7 cellular contexts compared by ENCODE assay signal in the genomic region with DNA sequence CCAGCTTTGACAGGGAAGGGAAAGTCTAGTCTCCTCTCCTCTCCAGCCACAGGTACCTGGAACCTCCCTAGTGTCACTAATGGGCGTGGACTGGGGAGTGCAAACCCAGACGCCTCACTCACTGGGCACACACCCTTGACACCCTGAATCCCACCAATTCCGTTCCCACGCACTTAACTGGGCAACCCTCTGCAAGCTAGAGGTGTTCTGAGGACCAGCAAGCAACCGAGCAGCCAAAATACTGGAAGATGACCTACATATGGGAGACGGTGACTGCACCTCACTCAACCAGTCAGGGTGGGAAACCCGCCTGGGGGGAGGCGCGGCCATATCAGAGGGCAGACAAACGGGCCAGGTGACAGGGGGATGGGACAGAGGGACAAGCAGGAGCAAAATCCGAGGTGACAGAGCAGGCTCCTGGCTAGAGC. TPM values are rescaled to one million over a fixed set of nuclear protein-coding genes. Genes with fewer than 3 reads are reported as not detected.
A peak's percentile ranks its signal among the peaks of the same experiment; 100 is the strongest.
DNase-seq lines count a peak whose midpoint lies in the region; ATAC-seq and TF ChIP-seq lines count a peak whose summit lies in the region.

No MANE protein-coding gene starts in this region.

- intact Hi-C loops in activated naive CD4-positive, alpha-beta T cell treated with anti-CD3 and anti-CD28 coated beads for 36 hours (cut with micrococcal nuclease) = loop anchor here (1.0 to 5.0 kb wide), 2 partner anchors 8 to 178 kb away; no protein-coding TSS in a partner anchor
- intact Hi-C loops in stomach (cut with DNase I; ENCODE audit: low total_unique reads) = no loop called here

- no peak for TF ChIP-seq CTCF in stomach (IDR thresholded peaks at IDR 0.05)

- H3K9me3 Mint-ChIP-seq in IgD-negative memory B cell (no peaks in the 10 kb centered on the region), immature natural killer cell (peaks cover 0 to 7% (median 3%) of the 10 kb centered on the region in 6 donors)
- no peaks in the 10 kb centered on the region for H3K9me3 Mint-ChIP-seq in activated naive CD4-positive, alpha-beta T cell treated with anti-CD3 and anti-CD28 coated beads for 36 hours

- no peaks in the 10 kb centered on the region for H3K27me3 ChIP-seq in stomach

- CTCF ChIA-PET in activated naive CD4-positive, alpha-beta T cell treated with anti-CD3 and anti-CD28 coated beads for 36 hours (lab: Charles Lee) = interaction anchor here (1.4 to 2.2 kb wide), 2 partner anchors 17 to 20 kb away, joined by 4 to 5 read pairs; no protein-coding TSS in a partner anchor

- peaks cover 0 to 13% (median 12%) of the 10 kb centered on the region in 4 donors for H3K36me3 ChIP-seq in stomach

- H3K4me3 ChIP-seq in stomach = peak overlapping the region; percentile 73 to 96 (median 85)

- H3K4me1 Mint-ChIP-seq in IgD-negative memory B cell (peaks cover 20 to 24% (median 22%) of the 10 kb centered on the region in 3 donors), immature natural killer cell (peaks cover 34 to 50% of the 10 kb centered on the region in 2 donors)
- H3K4me1 Mint-ChIP-seq in activated naive CD4-positive, alpha-beta T cell treated with anti-CD3 and anti-CD28 coated beads for 36 hours (ENCODE audit: low read depth) = peaks cover 27% of the 10 kb centered on the region

- H3K4me1 ChIP-seq in stomach = peaks cover 38 to 55% (median 52%) of the 10 kb centered on the region in 4 donors

- no peak for TF ChIP-seq EP300 in stomach (IDR thresholded peaks at IDR 0.05)

- no peaks in the 10 kb centered on the region for H3K36me3 Mint-ChIP-seq in IgD-negative memory B cell
- H3K36me3 Mint-ChIP-seq in activated naive CD4-positive, alpha-beta T cell treated with anti-CD3 and anti-CD28 coated beads for 36 hours (ENCODE audit: low read depth) = peaks cover 5% of the 10 kb centered on the region
- H3K36me3 Mint-ChIP-seq in immature natural killer cell = peaks cover 18 to 23% (median 21%) of the 10 kb centered on the region in 3 donors

- ATAC-seq in HG02938 (IDR thresholded peaks at IDR 0.05; ENCODE audit: unreplicated experiment) = no peak

- H3K27me3 Mint-ChIP-seq in IgD-negative memory B cell (no peaks in the 10 kb centered on the region), immature natural killer cell (ENCODE audit: low read depth in 3 of 3) (peaks cover 29 to 41% (median 35%) of the 10 kb centered on the region in 3 donors)
- no peaks in the 10 kb centered on the region for H3K27me3 Mint-ChIP-seq in activated naive CD4-positive, alpha-beta T cell treated with anti-CD3 and anti-CD28 coated beads for 36 hours (ENCODE audit: low read depth)

- H3K27ac Mint-ChIP-seq in IgD-negative memory B cell = peak overlapping the region; percentile 90 to 98 (median 97)
- peak overlapping the region; percentile 95 for H3K27ac Mint-ChIP-seq in activated naive CD4-positive, alpha-beta T cell treated with anti-CD3 and anti-CD28 coated beads for 36 hours
- H3K27ac Mint-ChIP-seq in immature natural killer cell = peak overlapping the region; percentile 99 to 100 (median 100)

- 1 to 3% (median 3%) methylated on average over 8 to 11 of the region's 11 CpGs for WGBS in stomach, 5 donors

- H3K4me3 Mint-ChIP-seq in IgD-negative memory B cell (peak overlapping the region; percentile 96 to 99 (median 98)), immature natural killer cell (peak overlapping the region; percentile 98 to 100 (median 98))
- H3K4me3 Mint-ChIP-seq in activated naive CD4-positive, alpha-beta T cell treated with anti-CD3 and anti-CD28 coated beads for 36 hours = peak overlapping the region; percentile 96

- peak overlapping the region; percentile 84 to 91 (median 87) for H3K27ac ChIP-seq in stomach

- TF ChIP-seq POLR2A in stomach (IDR thresholded peaks at IDR 0.05) = no peak

- peak; percentile 58 for DNase-seq in activated naive CD4-positive, alpha-beta T cell treated with anti-CD3 and anti-CD28 coated beads for 36 hours
- DNase-seq in immature natural killer cell = peak; percentile 75 to 78 (median 76)
- DNase-seq in stomach = no peak
- no peak for DNase-seq in stimulated activated CD4-positive, alpha-beta T cell treated with anti-CD3 and anti-CD28 coated beads, Interleukin-2, amount 100 ng/mL, for 24 hours
- DNase-seq in NCI-H526 (lab: John Stamatoyannopoulos, UW) = no peak

- no peaks in the 10 kb centered on the region for H3K9me3 ChIP-seq in stomach

RNA-seq across cellular contexts. Expression of a gene that starts 1.0 kb away (rescaled TPM):
- polyA plus RNA-seq in IgD-negative memory B cell (107 TPM), immature natural killer cell (100 to 1,000 TPM; 652 to 783 (median 741) TPM), stomach (10 to 100 TPM; 73.0 to 76.3 (median 75.5) TPM)
- total RNA-seq in activated naive CD4-positive, alpha-beta T cell treated with anti-CD3 and anti-CD28 coated beads for 36 hours = 10 to 100 TPM; 79.3 to 79.9 TPM
- total RNA-seq in stomach = 100 to 1,000 TPM in 1 of 5 donors, 10 to 100 TPM in 4; 25.7 to 177 (median 33.0) TPM

RNA-seq across cellular contexts. Expression of a gene that starts 20.9 kb away (rescaled TPM):
- polyA plus RNA-seq in IgD-negative memory B cell (7.4 TPM), immature natural killer cell (10 to 100 TPM in 1 of 3 donors, 1 to 10 TPM in 2; 2.1 to 10.0 (median 4.3) TPM), stomach (1 to 10 TPM; 5.5 to 6.7 (median 6.0) TPM)
- total RNA-seq in activated naive CD4-positive, alpha-beta T cell treated with anti-CD3 and anti-CD28 coated beads for 36 hours = 1 to 10 TPM; 3.0 to 3.4 TPM
- total RNA-seq in stomach = 10 to 100 TPM in 3 of 5 donors, 1 to 10 TPM in 2; 4.2 to 75.9 (median 18.3) TPM

RNA-seq across cellular contexts. Expression of a gene that starts 20.9 kb away (rescaled TPM):
- polyA plus RNA-seq in IgD-negative memory B cell (43.1 TPM), immature natural killer cell (10 to 100 TPM in 2 of 3 donors, 1 to 10 TPM in 1; 7.6 to 31.9 (median 22.6) TPM), stomach (10 to 100 TPM in 2 of 3 donors, 1 to 10 TPM in 1; 7.8 to 23.9 (median 19.4) TPM)
- total RNA-seq in activated naive CD4-positive, alpha-beta T cell treated with anti-CD3 and anti-CD28 coated beads for 36 hours = 10 to 100 TPM; 12.1 to 14.5 TPM
- total RNA-seq in stomach = 10 to 100 TPM; 10.7 to 77.6 (median 17.9) TPM

RNA-seq across cellular contexts. Expression of a gene that starts 20.9 kb away (rescaled TPM):
- polyA plus RNA-seq in IgD-negative memory B cell (1.8 TPM), immature natural killer cell (under 1 TPM; 0.12 to 0.55 (median 0.49) TPM), stomach (1 to 10 TPM; 5.0 to 7.6 (median 6.6) TPM)
- total RNA-seq in activated naive CD4-positive, alpha-beta T cell treated with anti-CD3 and anti-CD28 coated beads for 36 hours = 10 to 100 TPM; 13.5 to 15.0 TPM
- total RNA-seq in stomach = 10 to 100 TPM in 2 of 5 donors, 1 to 10 TPM in 2, not detected in 1; 3.5 to 31.9 (median 15.8) TPM

RNA-seq across cellular contexts. Expression of a gene that starts 36.0 kb away (rescaled TPM):
- 13.7 TPM for polyA plus RNA-seq in IgD-negative memory B cell
- 10 to 100 TPM; 39.8 to 47.6 TPM for total RNA-seq in activated naive CD4-positive, alpha-beta T cell treated with anti-CD3 and anti-CD28 coated beads for 36 hours
- polyA plus RNA-seq in immature natural killer cell = 10 to 100 TPM in 1 of 3 donors, 1 to 10 TPM in 1, under 1 TPM in 1; 0.63 to 13.0 (median 4.5) TPM
- 100 to 1,000 TPM in 1 of 5 donors, 10 to 100 TPM in 4; 10.1 to 164 (median 25.7) TPM for total RNA-seq in stomach
- polyA plus RNA-seq in stomach = 10 to 100 TPM; 10.1 to 15.5 (median 15.2) TPM

Comparison
In these comparisons a context has a peak if more than half of its experiments do, and no peak if none do; other contexts are left out.
1. DNase-seq: peak in activated naive CD4-positive, alpha-beta T cell treated with anti-CD3 and anti-CD28 coated beads for 36 hours (single experiment) and immature natural killer cell (3 of 3); none in stomach (single experiment), stimulated activated CD4-positive, alpha-beta T cell treated with anti-CD3 and anti-CD28 coated beads, Interleukin-2, amount 100 ng/mL, for 24 hours (0 of 2) and NCI-H526 (0 of 2).
2. Peak in every context shown above with its lines, with median percentiles within 50 percentile points of each other: H3K27ac Mint-ChIP-seq and H3K4me3 Mint-ChIP-seq.